32 cellular contexts compared by ENCODE assay signal in the genomic region with DNA sequence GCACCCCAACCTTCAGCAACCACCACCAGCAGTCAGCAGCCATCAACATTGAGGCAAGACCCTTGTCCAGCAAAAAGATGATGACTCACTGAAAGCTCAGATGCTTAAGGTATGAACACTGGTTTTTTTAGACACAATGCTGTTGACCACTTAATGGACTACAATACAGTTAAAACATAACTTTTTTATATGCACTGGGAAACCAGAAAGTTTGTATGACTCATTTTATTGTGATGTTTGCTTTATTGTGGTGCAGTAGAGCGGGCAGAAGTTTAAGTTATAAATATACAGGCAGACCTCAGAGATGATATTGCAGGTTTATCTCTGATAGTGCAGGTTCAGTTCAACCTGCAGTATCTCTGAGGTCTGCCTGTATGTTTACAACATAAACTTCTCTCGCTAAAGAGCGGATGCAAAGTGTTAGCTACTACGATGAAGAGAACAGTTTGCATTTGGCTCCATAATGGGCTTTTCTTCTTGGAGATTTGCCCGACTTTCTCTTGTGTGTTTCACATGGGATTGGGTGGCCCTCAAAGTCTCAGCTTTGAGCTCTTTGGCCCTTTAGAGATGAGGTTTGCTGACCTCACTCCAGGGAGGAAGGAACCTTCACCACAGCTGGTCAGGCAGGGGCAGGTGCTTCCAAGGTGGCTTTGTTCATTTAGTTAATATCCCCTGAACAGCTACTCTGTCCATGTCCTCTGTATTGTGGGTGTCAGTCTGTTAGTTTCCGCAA.
A peak's percentile ranks its signal among the peaks of the same experiment; 100 is the strongest.
DNase-seq lines count a peak whose midpoint lies in the region; ATAC-seq, FAIRE-seq and TF ChIP-seq lines count a peak whose summit lies in the region.
"Had no signal": no experiment of that assay in that cellular context is flagged by ENCODE, and none has a peak within 500 bp of the region (broad histone marks: within the 10 kb centered on the region; RNA-seq: fewer than 3 reads in every experiment).

No MANE protein-coding gene starts in this region.

- intact Hi-C loops in natural killer cell (cut with micrococcal nuclease) = no loop called here
- intact Hi-C loops in body of pancreas (cut with DNase I) = no loop called here

- no peaks in the 10 kb centered on the region for H3K4me1 ChIP-seq in astrocyte (ENCODE audit: insufficient read depth, low read length)
- H3K4me1 ChIP-seq in body of pancreas = no peaks in the 10 kb centered on the region
- H3K4me1 ChIP-seq: psoas muscle, sigmoid colon had no signal

- H3K27me3 ChIP-seq in astrocyte (ENCODE audit: insufficient read depth, low read length) = peaks cover 5% of the 10 kb centered on the region
- H3K27me3 ChIP-seq in body of pancreas = no peaks in the 10 kb centered on the region
- H3K27me3 ChIP-seq: sigmoid colon had no signal

- TF ChIP-seq CTCF in natural killer cell (IDR thresholded peaks at IDR 0.05) (no peak), astrocyte (IDR thresholded peaks at IDR 0.05; ENCODE audit: insufficient read depth, low read depth, low read length) (no peak), body of pancreas (IDR thresholded peaks at IDR 0.05) (no peak)

- no peaks in the 10 kb centered on the region for H3K79me2 ChIP-seq in astrocyte (ENCODE audit: insufficient read depth, low read length)

- H3K27me3 Mint-ChIP-seq in natural killer cell treated with Interleukin-12 subunit alpha and Interleukin-12 subunit beta and Interleukin-15 and Interleukin-18, amount 100 ng/mL, for 72 hours = no peaks in the 10 kb centered on the region
- H3K27me3 Mint-ChIP-seq in natural killer cell (ENCODE audit: low read depth in 2 of 2) (no peaks in the 10 kb centered on the region), astrocyte (ENCODE audit: low read depth, unreplicated experiment) (peaks cover 35% of the 10 kb centered on the region)

- TF ChIP-seq POLR2A in body of pancreas (IDR thresholded peaks at IDR 0.05) = no peak

- H3K4me3 Mint-ChIP-seq in natural killer cell treated with Interleukin-12 subunit alpha and Interleukin-12 subunit beta and Interleukin-15 and Interleukin-18, amount 100 ng/mL, for 72 hours = no peak overlapping the region
- H3K4me3 Mint-ChIP-seq in natural killer cell (no peak overlapping the region), astrocyte (ENCODE audit: unreplicated experiment) (no peak overlapping the region)
- H3K4me3 Mint-ChIP-seq: activated naive CD8-positive, alpha-beta T cell treated with anti-CD3 and anti-CD28 coated beads for 36 hours; endodermal cell; H9; naive thymus-derived CD8-positive, alpha-beta T cell; stimulated activated effector memory CD8-positive, alpha-beta T cell treated with anti-CD3 and anti-CD28 coated beads, Interleukin-12 subunit alpha, Interleukin-12 subunit beta, amount 100 ng/mL, for 72 hours had no signal

- no peak for ATAC-seq in natural killer cell treated with Interleukin-12 subunit alpha and Interleukin-12 subunit beta and Interleukin-15 and Interleukin-18, amount 100 ng/mL, for 72 hours
- ATAC-seq in natural killer cell (no peak), GM18502 (IDR thresholded peaks at IDR 0.05; ENCODE audit: poor library complexity, unreplicated experiment) (no peak), body of pancreas (no peak)
- ATAC-seq: esophagus mucosa; naive thymus-derived CD8-positive, alpha-beta T cell; psoas muscle; stimulated activated effector memory CD8-positive, alpha-beta T cell treated with anti-CD3 and anti-CD28 coated beads, Interleukin-12 subunit alpha, Interleukin-12 subunit beta, amount 100 ng/mL, for 72 hours had no signal

- WGBS in body of pancreas, 2 donors = 60 to 68% methylated on average over 6 of the region's 6 CpGs

- no peak overlapping the region for H3K4me2 ChIP-seq in astrocyte (ENCODE audit: low read length)
- H3K4me2 ChIP-seq: KMS-11 had no signal

- H3K9me3 Mint-ChIP-seq in natural killer cell treated with Interleukin-12 subunit alpha and Interleukin-12 subunit beta and Interleukin-15 and Interleukin-18, amount 100 ng/mL, for 72 hours = no peaks in the 10 kb centered on the region
- H3K9me3 Mint-ChIP-seq in natural killer cell (no peaks in the 10 kb centered on the region), astrocyte (ENCODE audit: unreplicated experiment) (peaks cover 11% of the 10 kb centered on the region)
- H3K9me3 Mint-ChIP-seq: stimulated activated effector memory CD8-positive, alpha-beta T cell treated with anti-CD3 and anti-CD28 coated beads, Interleukin-12 subunit alpha, Interleukin-12 subunit beta, amount 100 ng/mL, for 72 hours had no signal

- H3K27ac ChIP-seq in astrocyte (ENCODE audit: low read depth, low read length) = no peak overlapping the region
- H3K27ac ChIP-seq in body of pancreas = no peak overlapping the region
- H3K27ac ChIP-seq: KMS-11, psoas muscle, sigmoid colon had no signal

- H3K4me3 ChIP-seq in astrocyte (ENCODE audit: insufficient read depth, low read depth, low read length) (no peak overlapping the region), body of pancreas (no peak overlapping the region)
- H3K4me3 ChIP-seq: psoas muscle, sigmoid colon had no signal

- H3K36me3 ChIP-seq in astrocyte (ENCODE audit: insufficient read depth, low read length) = no peaks in the 10 kb centered on the region
- no peaks in the 10 kb centered on the region for H3K36me3 ChIP-seq in body of pancreas (replicated peaks in 1 of 2; ENCODE audit: insufficient read depth in 1 of 2, low read depth in 2 of 2)
- H3K36me3 ChIP-seq: sigmoid colon had no signal

- peak; percentile 22 for DNase-seq in natural killer cell treated with Interleukin-12 subunit alpha and Interleukin-12 subunit beta and Interleukin-15 and Interleukin-18, amount 100 ng/mL, for 72 hours (ENCODE audit: low spot score)
- DNase-seq in natural killer cell (no peak), astrocyte (ENCODE audit: low read depth) (peak; percentile 53), kidney tubule cell (ENCODE audit: low spot score) (peak; percentile 47), body of pancreas (no peak), NCI-H1417 (lab: John Stamatoyannopoulos, UW) (no peak)
- no peak for DNase-seq in stimulated activated CD4-positive, alpha-beta T cell treated with anti-CD3 and anti-CD28 coated beads, Interleukin-12 subunit alpha, Interleukin-12 subunit beta, amount 100 ng/mL, for 4 hours
- DNase-seq: activated CD4-positive, alpha-beta T cell treated with anti-CD3 and anti-CD28 coated beads for 4 hours; activated naive CD8-positive, alpha-beta T cell treated with anti-CD3 and anti-CD28 coated beads for 36 hours; activated T-cell treated with anti-CD3 and anti-CD28 coated beads for 4 hours; anterior cingulate cortex; central memory CD4-positive, alpha-beta T cell; DMS153; endodermal cell; foreskin fibroblast; H9; naive thymus-derived CD8-positive, alpha-beta T cell; NCI-H146; NCI-H226; NCI-H69; occipital lobe; SIG-M5; trophoblast cell had no signal

- no peak overlapping the region for H3K9ac ChIP-seq in astrocyte (ENCODE audit: low read length)
- H3K9ac ChIP-seq: KMS-11 had no signal

- no peaks in the 10 kb centered on the region for H3K36me3 Mint-ChIP-seq in natural killer cell treated with Interleukin-12 subunit alpha and Interleukin-12 subunit beta and Interleukin-15 and Interleukin-18, amount 100 ng/mL, for 72 hours
- H3K36me3 Mint-ChIP-seq in natural killer cell = no peaks in the 10 kb centered on the region
- no peaks in the 10 kb centered on the region for H3K36me3 Mint-ChIP-seq in astrocyte (ENCODE audit: low read depth, unreplicated experiment)
- H3K36me3 Mint-ChIP-seq: activated naive CD8-positive, alpha-beta T cell treated with anti-CD3 and anti-CD28 coated beads for 36 hours; stimulated activated effector memory CD8-positive, alpha-beta T cell treated with anti-CD3 and anti-CD28 coated beads, Interleukin-12 subunit alpha, Interleukin-12 subunit beta, amount 100 ng/mL, for 72 hours had no signal

- H4K20me1 ChIP-seq in astrocyte (ENCODE audit: insufficient read depth, low read length) = no peaks in the 10 kb centered on the region

- H2AFZ ChIP-seq in astrocyte (ENCODE audit: low read depth, low read length) = no peak overlapping the region

- no peak overlapping the region for H3K27ac Mint-ChIP-seq in natural killer cell treated with Interleukin-12 subunit alpha and Interleukin-12 subunit beta and Interleukin-15 and Interleukin-18, amount 100 ng/mL, for 72 hours
- H3K27ac Mint-ChIP-seq in natural killer cell (no peak overlapping the region), astrocyte (ENCODE audit: unreplicated experiment) (no peak overlapping the region)
- H3K27ac Mint-ChIP-seq: activated naive CD8-positive, alpha-beta T cell treated with anti-CD3 and anti-CD28 coated beads for 36 hours; endodermal cell; H9; naive thymus-derived CD8-positive, alpha-beta T cell; stimulated activated effector memory CD8-positive, alpha-beta T cell treated with anti-CD3 and anti-CD28 coated beads, Interleukin-12 subunit alpha, Interleukin-12 subunit beta, amount 100 ng/mL, for 72 hours had no signal

- no peak for FAIRE-seq in astrocyte (lab: Jason Lieb, UNC)
- FAIRE-seq: A204.1, GM12891, RCC 7860 had no signal

- no peaks in the 10 kb centered on the region for H3K4me1 Mint-ChIP-seq in natural killer cell treated with Interleukin-12 subunit alpha and Interleukin-12 subunit beta and Interleukin-15 and Interleukin-18, amount 100 ng/mL, for 72 hours (ENCODE audit: low read depth in 2 of 2)
- no peaks in the 10 kb centered on the region for H3K4me1 Mint-ChIP-seq in natural killer cell
- H3K4me1 Mint-ChIP-seq in astrocyte (ENCODE audit: low read depth, unreplicated experiment) = no peaks in the 10 kb centered on the region
- H3K4me1 Mint-ChIP-seq: activated naive CD8-positive, alpha-beta T cell treated with anti-CD3 and anti-CD28 coated beads for 36 hours; endodermal cell; H9; naive thymus-derived CD8-positive, alpha-beta T cell; stimulated activated effector memory CD8-positive, alpha-beta T cell treated with anti-CD3 and anti-CD28 coated beads, Interleukin-12 subunit alpha, Interleukin-12 subunit beta, amount 100 ng/mL, for 72 hours had no signal

- H3K9me3 ChIP-seq in astrocyte (ENCODE audit: insufficient read depth, low read depth, low read length) (no peaks in the 10 kb centered on the region), body of pancreas (peaks cover 0 to 9% (median 2%) of the 10 kb centered on the region in 3 donors)
- H3K9me3 ChIP-seq: psoas muscle had no signal

Comparison
In these comparisons a context has a peak if more than half of its experiments do, and no peak if none do; other contexts are left out.
1. DNase-seq: peak in natural killer cell treated with Interleukin-12 subunit alpha and Interleukin-12 subunit beta and Interleukin-15 and Interleukin-18, amount 100 ng/mL, for 72 hours (single experiment), astrocyte (single experiment) and kidney tubule cell (single experiment); none in natural killer cell (single experiment), stimulated activated CD4-positive, alpha-beta T cell treated with anti-CD3 and anti-CD28 coated beads, Interleukin-12 subunit alpha, Interleukin-12 subunit beta, amount 100 ng/mL, for 4 hours (single experiment), body of pancreas (0 of 4) and NCI-H1417 (0 of 3).